ENCODE assay signal across 8 cellular contexts in genomic region chr10:22228943-22229755, GRCh38. TPM values are rescaled to one million over a fixed set of nuclear protein-coding genes. Genes with fewer than 3 reads are reported as not detected.
DNase-seq lines count a peak whose midpoint lies in the region; ATAC-seq lines count a peak whose summit lies in the region.

No MANE protein-coding gene starts in this region.

- peak overlapping the region; percentile 94 for H3K27ac Mint-ChIP-seq in activated CD8-positive, alpha-beta T cell treated with anti-CD3 and anti-CD28 coated beads, Interleukin-2, amount 10 ng/mL, durations not matched to agents 7 days and 5 days

- H3K9me3 Mint-ChIP-seq in activated CD8-positive, alpha-beta T cell treated with anti-CD3 and anti-CD28 coated beads, Interleukin-2, amount 10 ng/mL, durations not matched to agents 7 days and 5 days (ENCODE audit: insufficient read depth): no peaks in the 10 kb centered on the region

- H3K27me3 Mint-ChIP-seq in activated CD8-positive, alpha-beta T cell treated with anti-CD3 and anti-CD28 coated beads, Interleukin-2, amount 10 ng/mL, durations not matched to agents 7 days and 5 days (ENCODE audit: low read depth): peaks cover 25% of the 10 kb centered on the region

- DNase-seq in C1 segment of cervical spinal cord (lab: John Stamatoyannopoulos, UW): peak; percentile 57 to 92 (median 88)
- DNase-seq in NCI-H82 (lab: John Stamatoyannopoulos, UW): peak; percentile 91
- DNase-seq in activated CD8-positive, alpha-beta T cell treated with anti-CD3 and anti-CD28 coated beads, Interleukin-2, amount 10 ng/mL, durations not matched to agents 7 days and 5 days: peak; percentile 89
- peak; percentile 76 for DNase-seq in effector CD8-positive, alpha-beta T cell (lab: John Stamatoyannopoulos, UW)
- peak; percentile 91 to 93 for DNase-seq in lung microvascular endothelial cell (ENCODE audit: low read depth in 2 of 2)
- DNase-seq in stimulated activated CD4-positive, alpha-beta T cell treated with anti-CD3 and anti-CD28 coated beads, TNF-alpha, amount 100 ng/mL, for 24 hours (ENCODE audit: low read depth in 3 of 3): peak; percentile 74 to 84 (median 80)

- CTCF ChIA-PET in activated CD8-positive, alpha-beta T cell treated with anti-CD3 and anti-CD28 coated beads, Interleukin-2, amount 10 ng/mL, durations not matched to agents 7 days and 5 days (lab: Charles Lee): interaction anchor here (0.6 to 2.2 kb wide), 10 partner anchors 10 to 265 kb away, joined by 3 to 9 read pairs (median 3); partner anchors contain the start of genes COMMD3, DNAJC1 and EBLN1

- POLR2A ChIA-PET in activated CD8-positive, alpha-beta T cell treated with anti-CD3 and anti-CD28 coated beads, Interleukin-2, amount 10 ng/mL, durations not matched to agents 7 days and 5 days (lab: Charles Lee): interaction anchor here (0.6 to 3.0 kb wide), 7 partner anchors 25 to 238 kb away, joined by 3 to 20 read pairs (median 3); partner anchors contain the start of genes COMMD3 and DNAJC1

- H3K4me3 Mint-ChIP-seq in activated CD8-positive, alpha-beta T cell treated with anti-CD3 and anti-CD28 coated beads, Interleukin-2, amount 10 ng/mL, durations not matched to agents 7 days and 5 days: peak overlapping the region; percentile 81

- peak; percentile 82 for ATAC-seq in GM19395 (IDR thresholded peaks at IDR 0.05; ENCODE audit: unreplicated experiment)
- ATAC-seq in HG03521 (IDR thresholded peaks at IDR 0.05; ENCODE audit: unreplicated experiment): peak; percentile 80
- ATAC-seq in activated CD8-positive, alpha-beta T cell treated with anti-CD3 and anti-CD28 coated beads, Interleukin-2, amount 10 ng/mL, durations not matched to agents 7 days and 5 days: peak; percentile 87

- H3K36me3 Mint-ChIP-seq in activated CD8-positive, alpha-beta T cell treated with anti-CD3 and anti-CD28 coated beads, Interleukin-2, amount 10 ng/mL, durations not matched to agents 7 days and 5 days (ENCODE audit: low read depth): peaks cover 3% of the 10 kb centered on the region

- H3K4me1 Mint-ChIP-seq in activated CD8-positive, alpha-beta T cell treated with anti-CD3 and anti-CD28 coated beads, Interleukin-2, amount 10 ng/mL, durations not matched to agents 7 days and 5 days (ENCODE audit: low read depth): peaks cover 20% of the 10 kb centered on the region

RNA-seq across cellular contexts. Expression of gene EBLN1, which starts 11.3 kb away (rescaled TPM):
- total RNA-seq in activated CD8-positive, alpha-beta T cell treated with anti-CD3 and anti-CD28 coated beads, Interleukin-2, amount 10 ng/mL, durations not matched to agents 7 days and 5 days: not detected
- not detected in 2 replicates for total RNA-seq in lung microvascular endothelial cell

Comparison
In these comparisons a context has a peak if more than half of its experiments do, and no peak if none do; other contexts are left out.
1. Peak in every context shown above with its lines: DNase-seq and ATAC-seq.